17 cellular contexts compared by ENCODE assay signal in genomic region chr3:14374444-14374883, GRCh38. TPM values are rescaled to one million over a fixed set of nuclear protein-coding genes. Genes with fewer than 3 reads are reported as not detected.
DNase-seq lines count a peak whose midpoint lies in the region; ATAC-seq and TF ChIP-seq lines count a peak whose summit lies in the region.
"Had no signal": no experiment of that assay in that cellular context is flagged by ENCODE, and none has a peak within 500 bp of the region (broad histone marks: within the 10 kb centered on the region; RNA-seq: fewer than 3 reads in every experiment).

No MANE protein-coding gene starts in this region.

- 25 to 48% (median 37%) methylated on average over 6 to 8 of the region's 8 CpGs for WGBS in psoas muscle, 3 donors

- peaks cover 16% of the 10 kb centered on the region for H3K4me1 Mint-ChIP-seq in activated CD4-positive, alpha-beta T cell treated with anti-CD3 and anti-CD28 coated beads, Interleukin-2, amount 10 ng/mL, durations not matched to agents 24 days and 14 days
- peaks cover 39% of the 10 kb centered on the region for H3K4me1 Mint-ChIP-seq in chondrocyte (ENCODE audit: low read depth)

- DNase-seq in Caki2 (ENCODE audit: low read depth) (peak; percentile 66), SW480 (ENCODE audit: low spot score) (peak; percentile 45), iPS-NIHi11 (ENCODE audit: low spot score) (peak; percentile 58), psoas muscle (peak; percentile 40 to 76), NCI-H226 (no peak), chondrocyte (ENCODE audit: low spot score) (no peak)
- no peak for DNase-seq in activated CD4-positive, alpha-beta T cell treated with anti-CD3 and anti-CD28 coated beads, Interleukin-2, amount 10 ng/mL, durations not matched to agents 24 days and 14 days
- DNase-seq: activated CD4-positive, alpha-beta T cell treated with anti-CD3 and anti-CD28 coated beads for 36 hours; BE2C; DMS79; NCI-H146; NCI-H526; stomach had no signal

- peaks cover 74% of the 10 kb centered on the region for H3K4me1 ChIP-seq in psoas muscle

- H3K4me3 Mint-ChIP-seq in activated CD4-positive, alpha-beta T cell treated with anti-CD3 and anti-CD28 coated beads, Interleukin-2, amount 10 ng/mL, durations not matched to agents 24 days and 14 days = no peak overlapping the region
- H3K4me3 Mint-ChIP-seq in chondrocyte (ENCODE audit: unreplicated experiment) = no peak overlapping the region
- H3K4me3 Mint-ChIP-seq: activated CD4-positive, alpha-beta T cell treated with anti-CD3 and anti-CD28 coated beads for 36 hours had no signal

- H3K27me3 ChIP-seq in psoas muscle (ENCODE audit: insufficient read depth in 3 of 3, low read length in 2 of 3) = no peaks in the 10 kb centered on the region
- H3K27me3 ChIP-seq: BE2C, stomach had no signal

- no peak overlapping the region for H3K27ac Mint-ChIP-seq in activated CD4-positive, alpha-beta T cell treated with anti-CD3 and anti-CD28 coated beads, Interleukin-2, amount 10 ng/mL, durations not matched to agents 24 days and 14 days
- H3K27ac Mint-ChIP-seq in chondrocyte (ENCODE audit: unreplicated experiment) = no peak overlapping the region
- H3K27ac Mint-ChIP-seq: activated CD4-positive, alpha-beta T cell treated with anti-CD3 and anti-CD28 coated beads for 36 hours had no signal

- ATAC-seq in psoas muscle = peak; percentile 42 to 69 (median 62)
- ATAC-seq in GM19035 (IDR thresholded peaks at IDR 0.05; ENCODE audit: unreplicated experiment) = no peak
- ATAC-seq: activated CD4-positive, alpha-beta T cell treated with anti-CD3 and anti-CD28 coated beads for 36 hours; left lobe of liver had no signal

- no peaks in the 10 kb centered on the region for H3K36me3 ChIP-seq in psoas muscle (ENCODE audit: insufficient read depth in 1 of 2, low read depth in 1 of 2)
- H3K36me3 ChIP-seq: BE2C, HAP-1, stomach had no signal

- H3K9me3 Mint-ChIP-seq in activated CD4-positive, alpha-beta T cell treated with anti-CD3 and anti-CD28 coated beads, Interleukin-2, amount 10 ng/mL, durations not matched to agents 24 days and 14 days = no peaks in the 10 kb centered on the region
- no peaks in the 10 kb centered on the region for H3K9me3 Mint-ChIP-seq in chondrocyte (ENCODE audit: low read depth)

- H3K27me3 Mint-ChIP-seq in activated CD4-positive, alpha-beta T cell treated with anti-CD3 and anti-CD28 coated beads, Interleukin-2, amount 10 ng/mL, durations not matched to agents 24 days and 14 days = peaks cover 2% of the 10 kb centered on the region
- no peaks in the 10 kb centered on the region for H3K27me3 Mint-ChIP-seq in chondrocyte (ENCODE audit: low read depth)
- H3K27me3 Mint-ChIP-seq: activated CD4-positive, alpha-beta T cell treated with anti-CD3 and anti-CD28 coated beads for 36 hours had no signal

- in situ Hi-C loops in Caki2 (cut with HindIII; ENCODE audit: low pct_unique_long_range_greater_than_20kb, low sequenced_read_pairs) = no loop called here

- H3K4me3 ChIP-seq in psoas muscle = no peak overlapping the region
- H3K4me3 ChIP-seq: HAP-1, skin epidermis, stomach had no signal

- H3K9me3 ChIP-seq in psoas muscle = no peaks in the 10 kb centered on the region
- H3K9me3 ChIP-seq: BE2C, HAP-1, stomach had no signal

- H3K27ac ChIP-seq in psoas muscle = peak overlapping the region; percentile 77
- H3K27ac ChIP-seq: stomach had no signal

- intact Hi-C loops in psoas muscle (cut with DNase I) = no loop called here
- intact Hi-C loops in activated CD4-positive, alpha-beta T cell treated with anti-CD3 and anti-CD28 coated beads, Interleukin-2, amount 10 ng/mL, durations not matched to agents 24 days and 14 days (cut with micrococcal nuclease) = no loop called here

- TF ChIP-seq CTCF in psoas muscle (IDR thresholded peaks at IDR 0.05) (no peak), chondrocyte (IDR thresholded peaks at IDR 0.05) (no peak)

- H3K36me3 Mint-ChIP-seq in activated CD4-positive, alpha-beta T cell treated with anti-CD3 and anti-CD28 coated beads, Interleukin-2, amount 10 ng/mL, durations not matched to agents 24 days and 14 days (ENCODE audit: low read depth) = no peaks in the 10 kb centered on the region
- H3K36me3 Mint-ChIP-seq in chondrocyte (ENCODE audit: low read depth) = no peaks in the 10 kb centered on the region

RNA-seq across cellular contexts. Expression of gene SLC6A6, which starts 27.9 kb away (rescaled TPM):
- total RNA-seq in Caki2 (2014; rRNA removed; shearing (Covaris generic); ENCODE audit: low replicate concordance) = 62.5 and 65.5 TPM in 2 replicates
- total RNA-seq in psoas muscle (100 to 1,000 TPM in 1 of 4 donors, 10 to 100 TPM in 3; 10.3 to 104 (median 34.7) TPM), chondrocyte (46.0 to 63.9 TPM (median 48.0 TPM) in 3 replicates)
- 10 to 100 TPM; 12.6 to 76.1 (median 52.8) TPM for polyA plus RNA-seq in psoas muscle
- total RNA-seq in activated CD4-positive, alpha-beta T cell treated with anti-CD3 and anti-CD28 coated beads, Interleukin-2, amount 10 ng/mL, durations not matched to agents 24 days and 14 days = 53.9 and 63.7 TPM in 2 replicates

Comparison
In these comparisons a context has a peak if more than half of its experiments do, and no peak if none do; other contexts are left out.
1. DNase-seq: peak in Caki2 (single experiment), SW480 (single experiment), iPS-NIHi11 (single experiment) and psoas muscle (2 of 2); none in NCI-H226 (single experiment), activated CD4-positive, alpha-beta T cell treated with anti-CD3 and anti-CD28 coated beads, Interleukin-2, amount 10 ng/mL, durations not matched to agents 24 days and 14 days (single experiment) and chondrocyte (single experiment).